In the genomic region with DNA sequence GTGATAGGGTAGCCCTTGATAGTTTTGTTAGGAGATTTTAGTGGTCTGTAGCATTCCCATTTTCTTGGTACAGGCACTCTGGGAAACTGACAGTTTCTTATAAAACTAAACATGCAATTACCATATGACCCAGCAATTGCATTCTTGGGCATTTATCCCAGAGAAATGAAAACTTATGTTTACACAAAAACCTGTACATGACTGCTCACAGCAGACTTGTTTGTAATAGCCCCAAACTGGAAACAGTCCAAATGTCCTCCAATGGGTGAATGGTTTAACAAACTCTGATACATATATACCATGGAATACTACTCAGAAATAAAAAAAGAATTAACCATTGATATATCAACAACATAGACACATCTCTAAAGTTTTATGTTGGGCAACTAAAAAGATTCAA, we compare ENCODE assay signal across 13 cellular contexts.
DNase-seq lines count a peak whose midpoint lies in the region; ATAC-seq, FAIRE-seq and TF ChIP-seq lines count a peak whose summit lies in the region.
"Had no signal": no experiment of that assay in that cellular context is flagged by ENCODE, and none has a peak within 500 bp of the region (broad histone marks: within the 10 kb centered on the region; RNA-seq: fewer than 3 reads in every experiment).

No MANE protein-coding gene starts in this region.

- H3K4me3 ChIP-seq in bronchial epithelial cell (ENCODE audit: low read depth, low read length) (no peak overlapping the region), mesenchymal stem cell (ENCODE audit: insufficient read depth in 1 of 2, low read depth in 1 of 2, low read length in 2 of 2) (no peak overlapping the region)
- H3K4me3 ChIP-seq: spleen had no signal

- no peak overlapping the region for H3K14ac ChIP-seq in mesenchymal stem cell (ENCODE audit: low read length in 2 of 2)

- no peak for TF ChIP-seq CTCF in bronchial epithelial cell (IDR thresholded peaks at IDR 0.05; ENCODE audit: insufficient read depth, low read length, severe bottlenecking)

- peaks cover 8% of the 10 kb centered on the region for H3K79me1 ChIP-seq in mesenchymal stem cell (replicated peaks; ENCODE audit: low read length, poor library complexity, severe bottlenecking)

- H3K27me3 ChIP-seq in bronchial epithelial cell (ENCODE audit: control insufficient read depth, insufficient read depth, low read length) (no peaks in the 10 kb centered on the region), mesenchymal stem cell (ENCODE audit: control insufficient read depth in 1 of 2, insufficient read depth in 1 of 2, low read length in 2 of 2) (no peaks in the 10 kb centered on the region)
- H3K27me3 ChIP-seq: spleen had no signal

- TF ChIP-seq POLR2A in GM18505 (IDR thresholded peaks at IDR 0.05; ENCODE audit: borderline replicate concordance, extremely low read depth, insufficient read depth, insufficient read length): no peak

- H3K36me3 ChIP-seq in bronchial epithelial cell (ENCODE audit: control insufficient read depth, insufficient read depth, low read length): peaks cover 1% of the 10 kb centered on the region
- peaks cover 0 to 19% of the 10 kb centered on the region in 2 experiments for H3K36me3 ChIP-seq in mesenchymal stem cell (ENCODE audit: control insufficient read depth in 1 of 2, insufficient read depth in 2 of 2, low read depth in 1 of 2, low read length in 2 of 2)

- H3K9ac ChIP-seq in mesenchymal stem cell (ENCODE audit: low read length): no peak overlapping the region

- ATAC-seq in GM18505 (IDR thresholded peaks at IDR 0.05; ENCODE audit: unreplicated experiment): no peak
- ATAC-seq in HG02759 (IDR thresholded peaks at IDR 0.05; ENCODE audit: unreplicated experiment): no peak
- no peak for ATAC-seq in GM19035 (IDR thresholded peaks at IDR 0.05; ENCODE audit: unreplicated experiment)
- ATAC-seq: left ventricle myocardium superior, Right ventricle myocardium inferior had no signal

- no peak overlapping the region for H3K23ac ChIP-seq in mesenchymal stem cell (ENCODE audit: low read length in 2 of 2)

- H2BK5ac ChIP-seq in mesenchymal stem cell (ENCODE audit: low read depth, low read length, poor library complexity, severe bottlenecking): no peak overlapping the region

- H3K18ac ChIP-seq in mesenchymal stem cell (ENCODE audit: low read depth in 1 of 2, low read length in 2 of 2): no peak overlapping the region

- no peak overlapping the region for H3K27ac ChIP-seq in mesenchymal stem cell (ENCODE audit: low read length, poor library complexity, severe bottlenecking)

- H3K4me1 ChIP-seq in mesenchymal stem cell (ENCODE audit: control insufficient read depth, insufficient read depth, low read depth, low read length): peaks cover 7% of the 10 kb centered on the region

- H3K9me3 ChIP-seq in mesenchymal stem cell (ENCODE audit: control insufficient read depth, low read length): peaks cover 7% of the 10 kb centered on the region
- H3K9me3 ChIP-seq: spleen had no signal

- DNase-seq in COR-L47 (lab: John Stamatoyannopoulos, UW): peak; percentile 33
- peak; percentile 86 for DNase-seq in M059J (ENCODE audit: low read depth)
- DNase-seq in bronchial epithelial cell (ENCODE audit: low read depth): peak; percentile 92
- peak; percentile 76 for DNase-seq in mesenchymal stem cell
- no peak for DNase-seq in NCI-H187 treated with DMSO at 0.1 percent for 48 hours (lab: John Stamatoyannopoulos, UW)
- DNase-seq: effector CD4-positive, alpha-beta T cell; left ventricle myocardium superior; spleen; substantia nigra had no signal

- no peak overlapping the region for H2AFZ ChIP-seq in mesenchymal stem cell (ENCODE audit: low read depth, low read length)

- no peak overlapping the region for H2AK5ac ChIP-seq in mesenchymal stem cell (ENCODE audit: low read length, severe bottlenecking)

- H2BK120ac ChIP-seq in mesenchymal stem cell (ENCODE audit: low read depth, low read length): no peak overlapping the region

- H3K4me2 ChIP-seq in mesenchymal stem cell (ENCODE audit: low read length, poor library complexity, severe bottlenecking): no peak overlapping the region

- H2BK15ac ChIP-seq in mesenchymal stem cell (ENCODE audit: low read depth, poor library complexity, severe bottlenecking): no peak overlapping the region

- H4K8ac ChIP-seq in mesenchymal stem cell (ENCODE audit: low read length): no peak overlapping the region

- H3K4ac ChIP-seq in mesenchymal stem cell (ENCODE audit: low read depth in 1 of 2, low read length in 2 of 2): no peak overlapping the region

- H4K91ac ChIP-seq in mesenchymal stem cell (ENCODE audit: low read length): no peak overlapping the region

- no peak for FAIRE-seq in bronchial epithelial cell (lab: Jason Lieb, UNC)

- no peak overlapping the region for H2BK12ac ChIP-seq in mesenchymal stem cell (ENCODE audit: low read length in 2 of 2)
